ENCODE assay signal across 1 cellular context in genomic region chr2:130391058-130391871, GRCh38.
TF ChIP-seq lines count a peak whose summit lies in the region.

No MANE protein-coding gene starts in this region.

TF ChIP-seq in GM12878, 131 proteins besides CTCF, POLR2A, EP300 and RAD21 (continued from another document):
- TF ChIP-seq, protein P1, sequence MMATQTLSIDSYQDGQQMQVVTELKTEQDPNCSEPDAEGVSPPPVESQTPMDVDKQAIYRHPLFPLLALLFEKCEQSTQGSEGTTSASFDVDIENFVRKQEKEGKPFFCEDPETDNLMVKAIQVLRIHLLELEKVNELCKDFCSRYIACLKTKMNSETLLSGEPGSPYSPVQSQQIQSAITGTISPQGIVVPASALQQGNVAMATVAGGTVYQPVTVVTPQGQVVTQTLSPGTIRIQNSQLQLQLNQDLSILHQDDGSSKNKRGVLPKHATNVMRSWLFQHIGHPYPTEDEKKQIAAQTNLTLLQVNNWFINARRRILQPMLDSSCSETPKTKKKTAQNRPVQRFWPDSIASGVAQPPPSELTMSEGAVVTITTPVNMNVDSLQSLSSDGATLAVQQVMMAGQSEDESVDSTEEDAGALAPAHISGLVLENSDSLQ (IDR thresholded peaks at IDR 0.05) = peak; percentile 96
- TF ChIP-seq SMC3 (IDR thresholded peaks at IDR 0.05; ENCODE audit: borderline replicate concordance, low read length) (no peak), CREB1 (IDR thresholded peaks at IDR 0.05; ENCODE audit: low read depth) (peak; percentile 90), BHLHE40 (IDR thresholded peaks at IDR 0.05; ENCODE audit: borderline replicate concordance in 1 of 2, low read depth in 2 of 2, low read length in 1 of 2) (peak in 1 of 2 experiments; percentile 47; a peak in 1 of 4 replicates), ZNF24 (IDR thresholded peaks at IDR 0.05) (no peak), MXI1 (IDR thresholded peaks at IDR 0.05; ENCODE audit: low read depth, low read length) (0 out of 2 replicates have a peak, but pooled peaks have one; percentile 17), BACH1 (IDR thresholded peaks at IDR 0.05; ENCODE audit: borderline replicate concordance) (0 out of 2 replicates have a peak, but pooled peaks have one; percentile 10), IKZF2 (IDR thresholded peaks at IDR 0.05) (0 out of 4 replicates have a peak, but pooled peaks of 1 of the 2 experiments have one; percentile 17)
- TF ChIP-seq, protein P2, sequence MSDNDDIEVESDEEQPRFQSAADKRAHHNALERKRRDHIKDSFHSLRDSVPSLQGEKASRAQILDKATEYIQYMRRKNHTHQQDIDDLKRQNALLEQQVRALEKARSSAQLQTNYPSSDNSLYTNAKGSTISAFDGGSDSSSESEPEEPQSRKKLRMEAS (IDR thresholded peaks at IDR 0.05; ENCODE audit: low read depth, low read length) = 0 out of 2 replicates have a peak, but pooled peaks have one; percentile 42
